ENCODE assay signal across 12 cellular contexts in genomic region chr15:80252281-80252619, GRCh38. TPM values are rescaled to one million over a fixed set of nuclear protein-coding genes. Genes with fewer than 3 reads are reported as not detected.
DNase-seq lines count a peak whose midpoint lies in the region; ATAC-seq and TF ChIP-seq lines count a peak whose summit lies in the region.
"Had no signal": no experiment of that assay in that cellular context is flagged by ENCODE, and none has a peak within 500 bp of the region (broad histone marks: within the 10 kb centered on the region; RNA-seq: fewer than 3 reads in every experiment).

No MANE protein-coding gene starts in this region.

- 1% methylated on average over 7 of the region's 7 CpGs for WGBS in liver

- peak overlapping the region; percentile 26 to 75 (median 71) for H3K4me3 ChIP-seq in liver (ENCODE audit: low read depth in 1 of 3, low read length in 3 of 3)

- no peak for TF ChIP-seq RAD21 in liver (IDR thresholded peaks at IDR 0.05)

- peaks cover 73% of the 10 kb centered on the region for H3K27me3 Mint-ChIP-seq in activated naive CD8-positive, alpha-beta T cell treated with anti-CD3 and anti-CD28 coated beads, Interleukin-2, amount 50 U/mL, for 24 hours
- peaks cover 72% of the 10 kb centered on the region for H3K27me3 Mint-ChIP-seq in stimulated activated naive CD8-positive, alpha-beta T cell treated with anti-CD3 and anti-CD28 coated beads, Interleukin-15, amount 100 ng/mL, for 72 hours

- no peaks in the 10 kb centered on the region for H3K36me3 Mint-ChIP-seq in activated naive CD8-positive, alpha-beta T cell treated with anti-CD3 and anti-CD28 coated beads, Interleukin-2, amount 50 U/mL, for 24 hours (ENCODE audit: low read depth)

- peak overlapping the region in 1 of 2 donors; percentile 64 for H3K9ac ChIP-seq in liver (ENCODE audit: low read depth in 1 of 2, low read length in 2 of 2)

- peaks cover 6% of the 10 kb centered on the region for H3K4me1 Mint-ChIP-seq in activated naive CD8-positive, alpha-beta T cell treated with anti-CD3 and anti-CD28 coated beads, Interleukin-2, amount 50 U/mL, for 24 hours
- no peaks in the 10 kb centered on the region for H3K4me1 Mint-ChIP-seq in stimulated activated naive CD8-positive, alpha-beta T cell treated with anti-CD3 and anti-CD28 coated beads, Interleukin-15, amount 100 ng/mL, for 72 hours

- no peaks in the 10 kb centered on the region for H3K9me3 Mint-ChIP-seq in activated naive CD8-positive, alpha-beta T cell treated with anti-CD3 and anti-CD28 coated beads, Interleukin-2, amount 50 U/mL, for 24 hours
- no peaks in the 10 kb centered on the region for H3K9me3 Mint-ChIP-seq in stimulated activated naive CD8-positive, alpha-beta T cell treated with anti-CD3 and anti-CD28 coated beads, Interleukin-15, amount 100 ng/mL, for 72 hours
- H3K9me3 Mint-ChIP-seq: activated T-helper 1 cell treated with anti-CD3 and anti-CD28 coated beads, Interleukin-12 subunit alpha, Interleukin-12 subunit beta, Interleukin-2, Interleukin-4 antibody, amounts not matched to agents 30 ng/mL and 10 ng/mL and 1 ng/mL, durations not matched to agents 14 hours and 24 hours and 36 hours had no signal

- H3K36me3 ChIP-seq in liver (ENCODE audit: control insufficient read depth in 4 of 4, insufficient read depth in 3 of 4, low read depth in 1 of 4, low read length in 3 of 4) = no peaks in the 10 kb centered on the region

- no peaks in the 10 kb centered on the region for H3K27me3 ChIP-seq in liver (ENCODE audit: control insufficient read depth in 4 of 4, insufficient read depth in 4 of 4, low read length in 3 of 4)

- H3K4me3 Mint-ChIP-seq in activated naive CD8-positive, alpha-beta T cell treated with anti-CD3 and anti-CD28 coated beads, Interleukin-2, amount 50 U/mL, for 24 hours = peak overlapping the region; percentile 34
- H3K4me3 Mint-ChIP-seq in stimulated activated naive CD8-positive, alpha-beta T cell treated with anti-CD3 and anti-CD28 coated beads, Interleukin-15, amount 100 ng/mL, for 72 hours = peak overlapping the region; percentile 63 to 64
- H3K4me3 Mint-ChIP-seq: activated T-helper 1 cell treated with anti-CD3 and anti-CD28 coated beads, Interleukin-12 subunit alpha, Interleukin-12 subunit beta, Interleukin-2, Interleukin-4 antibody, amounts not matched to agents 30 ng/mL and 10 ng/mL and 1 ng/mL, durations not matched to agents 14 hours and 24 hours and 36 hours had no signal

- TF ChIP-seq CTCF in liver (IDR thresholded peaks at IDR 0.05; ENCODE audit: low read depth, low read length, missing input control) = no peak

- H3K27ac Mint-ChIP-seq in activated naive CD8-positive, alpha-beta T cell treated with anti-CD3 and anti-CD28 coated beads, Interleukin-2, amount 50 U/mL, for 24 hours = no peak overlapping the region
- H3K27ac Mint-ChIP-seq in stimulated activated naive CD8-positive, alpha-beta T cell treated with anti-CD3 and anti-CD28 coated beads, Interleukin-15, amount 100 ng/mL, for 72 hours = peak overlapping the region in 1 of 2 donors; percentile 33
- H3K27ac Mint-ChIP-seq: activated T-helper 1 cell treated with anti-CD3 and anti-CD28 coated beads, Interleukin-12 subunit alpha, Interleukin-12 subunit beta, Interleukin-2, Interleukin-4 antibody, amounts not matched to agents 30 ng/mL and 10 ng/mL and 1 ng/mL, durations not matched to agents 14 hours and 24 hours and 36 hours had no signal

- no peak for ATAC-seq in activated naive CD8-positive, alpha-beta T cell treated with anti-CD3 and anti-CD28 coated beads, Interleukin-2, amount 50 U/mL, for 24 hours
- ATAC-seq in stimulated activated naive CD8-positive, alpha-beta T cell treated with anti-CD3 and anti-CD28 coated beads, Interleukin-15, amount 100 ng/mL, for 72 hours = no peak
- ATAC-seq in GM21529 (IDR thresholded peaks at IDR 0.05; ENCODE audit: unreplicated experiment) = no peak

- peaks cover 5 to 33% (median 22%) of the 10 kb centered on the region in 4 donors for H3K4me1 ChIP-seq in liver (ENCODE audit: control insufficient read depth in 4 of 4, insufficient read depth in 4 of 4, low read length in 3 of 4)

- DNase-seq in NCI-H526 treated with DMSO at 0.1 percent for 48 hours (lab: John Stamatoyannopoulos, UW) (peak; percentile 22), NCI-H526 (lab: John Stamatoyannopoulos, UW) (no peak), mucosa of gallbladder (ENCODE audit: low spot score) (no peak)
- DNase-seq in activated naive CD8-positive, alpha-beta T cell treated with anti-CD3 and anti-CD28 coated beads, Interleukin-2, amount 50 U/mL, for 24 hours = no peak
- no peak for DNase-seq in stimulated activated naive CD8-positive, alpha-beta T cell treated with anti-CD3 and anti-CD28 coated beads, Interleukin-15, amount 100 ng/mL, for 72 hours
- no peak for DNase-seq in activated CD4-positive, alpha-beta T cell treated with anti-CD3 and anti-CD28 coated beads, Interleukin-2, amount 50 U/mL, for 48 hours
- DNase-seq: RPMI8226 had no signal

- H3K27ac ChIP-seq in liver (ENCODE audit: low read depth in 1 of 2, low read length in 2 of 2) = peak overlapping the region; percentile 84 to 85

- H3K9me3 ChIP-seq in liver (ENCODE audit: control insufficient read depth in 4 of 4, low read length in 3 of 4) = no peaks in the 10 kb centered on the region

TF ChIP-seq in liver, 16 proteins besides CTCF, POLR2A, EP300 and RAD21:
- TF ChIP-seq HNF4G (IDR thresholded peaks at IDR 0.05) = no peak
- peak; percentile 5 for TF ChIP-seq YY1 (IDR thresholded peaks at IDR 0.05)

RNA-seq across cellular contexts. Expression of gene CTXND1, which starts 0.2 kb away (rescaled TPM):
- 1 to 10 TPM; 3.1 to 4.1 TPM for total RNA-seq in liver
- 1 to 10 TPM; 2.9 to 3.1 TPM for polyA plus RNA-seq in liver
- 0.09 TPM for total RNA-seq in mucosa of gallbladder
- total RNA-seq: activated T-helper 1 cell treated with anti-CD3 and anti-CD28 coated beads, Interleukin-12 subunit alpha, Interleukin-12 subunit beta, Interleukin-2, Interleukin-4 antibody, amounts not matched to agents 30 ng/mL and 10 ng/mL and 1 ng/mL, durations not matched to agents 14 hours and 24 hours and 36 hours; fibroblast of villous mesenchyme; renal cortical epithelial cell had no signal
